Comparison of ENCODE assay signal across 8 cellular contexts in the genomic region with DNA sequence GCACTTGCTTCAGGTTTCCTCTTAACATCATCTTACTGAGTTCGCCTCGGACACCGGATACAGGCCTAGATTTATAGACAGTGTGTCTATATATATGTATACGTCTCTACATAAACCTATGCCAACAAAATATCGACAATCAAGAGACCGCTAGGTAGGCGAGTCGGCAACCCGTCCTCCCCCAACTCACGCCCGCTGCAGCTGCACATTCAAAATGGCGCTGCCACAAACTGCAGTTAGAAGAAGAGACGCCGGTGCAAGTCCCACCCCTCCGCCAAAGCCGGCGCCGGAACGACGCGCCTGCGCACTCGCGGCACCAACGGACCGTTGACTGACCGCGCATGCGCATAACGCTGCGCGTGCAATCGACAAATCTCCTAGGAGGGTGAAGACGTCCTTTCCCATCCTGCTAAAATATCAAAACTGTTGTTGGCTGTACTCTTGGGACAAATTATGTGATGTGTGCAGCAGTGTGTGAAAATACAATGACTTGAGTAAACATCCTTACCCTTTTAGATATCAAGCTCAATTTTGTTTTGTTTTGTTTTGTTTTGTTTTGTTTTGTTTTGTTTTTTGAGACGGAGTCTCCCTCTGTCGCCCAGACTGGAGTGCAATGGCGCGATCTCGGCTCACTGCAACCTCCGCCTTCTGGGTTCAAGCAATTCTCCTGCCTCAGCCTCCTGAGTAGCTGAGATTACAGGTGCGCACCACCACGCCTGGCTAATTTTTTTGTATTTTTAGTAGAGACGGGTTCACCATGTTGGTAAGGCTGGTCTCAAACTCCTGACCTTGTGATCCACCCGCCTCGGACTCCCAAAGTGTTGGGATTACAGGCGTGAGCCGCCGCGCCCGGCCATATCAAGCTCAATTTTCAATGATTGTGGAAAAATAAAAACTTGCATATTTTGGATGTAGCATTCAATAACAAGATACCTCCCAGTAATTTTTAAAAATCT. TPM values are rescaled to one million over a fixed set of nuclear protein-coding genes. Genes with fewer than 3 reads are reported as not detected.
DNase-seq lines count a peak whose midpoint lies in the region; TF ChIP-seq lines count a peak whose summit lies in the region.
"Not testable (repeated sequence)": the region's sequence is repeated elsewhere in the genome, so short reads cannot be mapped to it uniquely, and the experiment has no call there.

A gene with protein sequence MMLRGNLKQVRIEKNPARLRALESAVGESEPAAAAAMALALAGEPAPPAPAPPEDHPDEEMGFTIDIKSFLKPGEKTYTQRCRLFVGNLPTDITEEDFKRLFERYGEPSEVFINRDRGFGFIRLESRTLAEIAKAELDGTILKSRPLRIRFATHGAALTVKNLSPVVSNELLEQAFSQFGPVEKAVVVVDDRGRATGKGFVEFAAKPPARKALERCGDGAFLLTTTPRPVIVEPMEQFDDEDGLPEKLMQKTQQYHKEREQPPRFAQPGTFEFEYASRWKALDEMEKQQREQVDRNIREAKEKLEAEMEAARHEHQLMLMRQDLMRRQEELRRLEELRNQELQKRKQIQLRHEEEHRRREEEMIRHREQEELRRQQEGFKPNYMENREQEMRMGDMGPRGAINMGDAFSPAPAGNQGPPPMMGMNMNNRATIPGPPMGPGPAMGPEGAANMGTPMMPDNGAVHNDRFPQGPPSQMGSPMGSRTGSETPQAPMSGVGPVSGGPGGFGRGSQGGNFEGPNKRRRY (minus strand): TSS at position 219 of the 956 bp plus-strand sequence. CDS start 188 bp downstream, at position 31.

- not testable (repeated sequence) for H3K4me1 Mint-ChIP-seq in activated naive CD4-positive, alpha-beta T cell treated with anti-CD3 and anti-CD28 coated beads for 36 hours (ENCODE audit: low read depth)

- peak within 1 kb of the TSS; percentile 98 for H3K27ac Mint-ChIP-seq in activated naive CD4-positive, alpha-beta T cell treated with anti-CD3 and anti-CD28 coated beads for 36 hours

- not testable (repeated sequence) for H3K9me3 Mint-ChIP-seq in activated naive CD4-positive, alpha-beta T cell treated with anti-CD3 and anti-CD28 coated beads for 36 hours

- H3K27me3 Mint-ChIP-seq in activated naive CD4-positive, alpha-beta T cell treated with anti-CD3 and anti-CD28 coated beads for 36 hours (ENCODE audit: low read depth) = not testable (repeated sequence)

- H3K4me3 ChIP-seq in neuron (ENCODE audit: low read length) (peak within 1 kb of the TSS; percentile 98), subcutaneous abdominal adipose tissue (ENCODE audit: low read depth in 1 of 5, low read length in 5 of 5) (peak within 1 kb of the TSS; percentile 95 to 99 (median 98))

- POLR2A ChIA-PET in HEK293T (lab: Yijun Ruan, JAX) = interaction anchor here (0.9 kb wide), 1 partner anchor 9 kb away, joined by 4 read pairs; no protein-coding TSS in a partner anchor

- not testable (repeated sequence) for H3K4me1 ChIP-seq in neuron (ENCODE audit: insufficient read depth, low read length)
- H3K4me1 ChIP-seq in subcutaneous abdominal adipose tissue (ENCODE audit: control insufficient read depth in 5 of 5, insufficient read depth in 5 of 5, low read length in 5 of 5) = peaks cover 0 to 16% (median 13%) of the 10 kb centered on the region in 5 donors

- not testable (repeated sequence) for H3K9me3 ChIP-seq in neuron (ENCODE audit: low read length); subcutaneous abdominal adipose tissue (ENCODE audit: control insufficient read depth in 5 of 5, low read length in 5 of 5)

- H3K36me3 ChIP-seq in neuron (ENCODE audit: insufficient read depth, low read length); subcutaneous abdominal adipose tissue (ENCODE audit: control insufficient read depth in 5 of 5, insufficient read depth in 5 of 5, low read length in 5 of 5): not testable (repeated sequence)

- intact Hi-C loops in activated naive CD4-positive, alpha-beta T cell treated with anti-CD3 and anti-CD28 coated beads for 36 hours (cut with micrococcal nuclease) = loop anchor here (1.0 to 2.0 kb wide), 4 partner anchors 80 to 378 kb away; a partner anchor contains a TSS

- H2AFZ ChIP-seq in neuron (ENCODE audit: low read depth, low read length) = peak within 1 kb of the TSS; percentile 76

- peak within 1 kb of the TSS; percentile 89 to 96 (median 94) for H3K9ac ChIP-seq in subcutaneous abdominal adipose tissue (ENCODE audit: low read length in 5 of 5)

- not testable (repeated sequence) for H3K27me3 ChIP-seq in neuron (ENCODE audit: insufficient read depth, low read length); subcutaneous abdominal adipose tissue (ENCODE audit: control insufficient read depth in 5 of 5, insufficient read depth in 4 of 5, low read length in 5 of 5)

- peak within 1 kb of the TSS; percentile 94 for H3K27ac ChIP-seq in subcutaneous abdominal adipose tissue (ENCODE audit: low read depth, low read length)

- peak within 1 kb of the TSS; percentile 96 for H3K4me3 Mint-ChIP-seq in activated naive CD4-positive, alpha-beta T cell treated with anti-CD3 and anti-CD28 coated beads for 36 hours

- peaks cover 14% of the 10 kb centered on the region for H3K36me3 Mint-ChIP-seq in activated naive CD4-positive, alpha-beta T cell treated with anti-CD3 and anti-CD28 coated beads for 36 hours (ENCODE audit: low read depth)

- CTCF ChIA-PET in HEK293T (lab: Yijun Ruan, JAX) = not testable (repeated sequence)
- CTCF ChIA-PET in activated naive CD4-positive, alpha-beta T cell treated with anti-CD3 and anti-CD28 coated beads for 36 hours (lab: Charles Lee) = interaction anchor here (1.0 kb wide), 1 partner anchor 177 kb away, joined by 4 read pairs; no protein-coding TSS in a partner anchor

- DNase-seq in GDM1 (lab: John Stamatoyannopoulos, UW) = peak; percentile 96
- peak; percentile 91 for DNase-seq in HEK293T (ENCODE audit: extremely low spot score)
- peak; percentile 97 for DNase-seq in NAMALWA (ENCODE audit: low spot score)
- peak; percentile 92 for DNase-seq in SK-N-DZ (ENCODE audit: low spot score)
- DNase-seq in activated naive CD4-positive, alpha-beta T cell treated with anti-CD3 and anti-CD28 coated beads for 36 hours = peak; percentile 95
- peak; percentile 94 for DNase-seq in foreskin melanocyte

TF ChIP-seq in HEK293T, 16 proteins besides CTCF, POLR2A, EP300 and RAD21:
- TF ChIP-seq NFRKB (IDR thresholded peaks at IDR 0.05) = peak; percentile 57
- TF ChIP-seq L3MBTL2 (conservative IDR thresholded peaks at IDR 0.05) = peak; percentile 51; the same call in 1 of the 2 replicates
- peak; percentile 15; the same call in 1 of the 2 replicates for TF ChIP-seq ELF4 (IDR thresholded peaks at IDR 0.05)

RNA-seq across cellular contexts. Expression of the gene that starts here (rescaled TPM):
- polyA plus RNA-seq in SK-N-DZ (2014; cell fraction: cytosol; rRNA removed) = 97.4 and 103 TPM in 2 replicates
- polyA plus RNA-seq in SK-N-DZ (2014; cell fraction: nucleus; rRNA removed) = 78.9 and 93.4 TPM in 2 replicates
- 10 to 100 TPM; 46.5 to 48.2 TPM for total RNA-seq in activated naive CD4-positive, alpha-beta T cell treated with anti-CD3 and anti-CD28 coated beads for 36 hours

Comparison
In these comparisons a context has a peak if more than half of its experiments do, and no peak if none do; other contexts are left out.
1. Peak in every context shown above with its lines: DNase-seq, H3K4me3 ChIP-seq and H3K27ac ChIP-seq.